ENCODE assay signal across 24 cellular contexts in the genomic region with DNA sequence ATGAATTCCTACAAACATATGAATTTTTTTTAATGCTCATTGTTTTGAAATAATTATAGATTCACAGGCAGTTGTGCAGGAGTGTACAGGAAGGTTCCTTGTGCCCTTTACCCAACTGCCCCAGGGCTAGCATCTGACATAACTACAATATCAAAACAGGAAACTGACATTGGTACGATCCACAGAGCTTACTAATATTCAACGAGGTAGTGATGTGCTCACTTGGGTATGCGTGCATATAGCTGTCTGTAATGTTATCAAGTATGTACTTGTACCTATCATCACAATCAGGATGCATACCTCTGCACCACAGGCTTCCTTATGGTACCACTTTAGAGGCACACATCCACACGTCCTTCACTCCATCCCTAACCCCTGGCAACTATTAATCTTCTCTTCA.
DNase-seq lines count a peak whose midpoint lies in the region; ATAC-seq, FAIRE-seq and TF ChIP-seq lines count a peak whose summit lies in the region.
"Had no signal": no experiment of that assay in that cellular context is flagged by ENCODE, and none has a peak within 500 bp of the region (broad histone marks: within the 10 kb centered on the region; RNA-seq: fewer than 3 reads in every experiment).

No MANE protein-coding gene starts in this region.

- H3K9me3 ChIP-seq in RWPE2 (ENCODE audit: severe bottlenecking): no peaks in the 10 kb centered on the region
- peaks cover 0 to 3% of the 10 kb centered on the region in 2 donors for H3K9me3 ChIP-seq in ovary

- intact Hi-C loops in ovary (cut with DNase I): no loop called here

- WGBS in ovary, 3 donors: 60 to 68% (median 62%) methylated on average over 4 of the region's 4 CpGs

- no peak overlapping the region for H3K4me3 ChIP-seq in RWPE2 (ENCODE audit: severe bottlenecking)
- no peak overlapping the region for H3K4me3 ChIP-seq in ovary
- H3K4me3 ChIP-seq: HAP-1, Peyer's patch, SK-N-MC had no signal

- H3K36me3 ChIP-seq in RWPE2 (ENCODE audit: low read depth) (no peaks in the 10 kb centered on the region), ovary (no peaks in the 10 kb centered on the region)
- H3K36me3 ChIP-seq: HAP-1, Peyer's patch had no signal

- FAIRE-seq in HTR-8/SVneo (lab: Jason Lieb, UNC): no peak
- FAIRE-seq: A204.1 had no signal

- TF ChIP-seq CTCF in RWPE2 (IDR thresholded peaks at IDR 0.05; ENCODE audit: poor library complexity, severe bottlenecking) (no peak), ovary (IDR thresholded peaks at IDR 0.05) (no peak), mesothelial cell of epicardium (IDR thresholded peaks at IDR 0.05; ENCODE audit: unreplicated experiment) (no peak)

- DNase-seq in EL (peak; percentile 77), HTR-8/SVneo (ENCODE audit: insufficient read length, low spot score) (peak; percentile 13), RWPE2 (ENCODE audit: low spot score) (no peak), iris pigment epithelial cell (ENCODE audit: low read depth) (peak; percentile 21), ovary (no peak), mesothelial cell of epicardium (ENCODE audit: low spot score in 2 of 2, unreplicated experiment in 2 of 2) (no peak), Kasumi-1 (lab: John Stamatoyannopoulos, UW) (no peak)
- no peak for DNase-seq in stimulated activated effector memory CD8-positive, alpha-beta T cell treated with anti-CD3 and anti-CD28 coated beads, Interleukin-12 subunit alpha, Interleukin-12 subunit beta, amount 100 ng/mL, for 72 hours (ENCODE audit: low spot score in 2 of 2)
- DNase-seq: Calu3; CD8-positive, alpha-beta memory T cell; NCI-H1417 treated with DMSO at 0.1 percent for 48 hours; NCI-H187 treated with DMSO at 0.1 percent for 48 hours; NCI-H2107; NCI-H510A treated with DMSO at 0.1 percent for 48 hours; NCI-H748 treated with DMSO at 0.1 percent for 48 hours; Peyer's patch; SHP77 treated with DMSO at 0.1 percent for 48 hours; SW 1271 had no signal

- no peaks in the 10 kb centered on the region for H3K4me1 Mint-ChIP-seq in mesothelial cell of epicardium
- no peaks in the 10 kb centered on the region for H3K4me1 Mint-ChIP-seq in stimulated activated effector memory CD8-positive, alpha-beta T cell treated with anti-CD3 and anti-CD28 coated beads, Interleukin-12 subunit alpha, Interleukin-12 subunit beta, amount 100 ng/mL, for 72 hours
- H3K4me1 Mint-ChIP-seq: CD8-positive, alpha-beta memory T cell had no signal

- H3K27me3 Mint-ChIP-seq in mesothelial cell of epicardium (ENCODE audit: low read depth): peaks cover 29% of the 10 kb centered on the region

- H3K4me3 Mint-ChIP-seq in mesothelial cell of epicardium: no peak overlapping the region
- H3K4me3 Mint-ChIP-seq in stimulated activated effector memory CD8-positive, alpha-beta T cell treated with anti-CD3 and anti-CD28 coated beads, Interleukin-12 subunit alpha, Interleukin-12 subunit beta, amount 100 ng/mL, for 72 hours: no peak overlapping the region
- H3K4me3 Mint-ChIP-seq: CD8-positive, alpha-beta memory T cell had no signal

- H3K9me3 Mint-ChIP-seq in mesothelial cell of epicardium: peaks cover 11% of the 10 kb centered on the region
- no peaks in the 10 kb centered on the region for H3K9me3 Mint-ChIP-seq in stimulated activated effector memory CD8-positive, alpha-beta T cell treated with anti-CD3 and anti-CD28 coated beads, Interleukin-12 subunit alpha, Interleukin-12 subunit beta, amount 100 ng/mL, for 72 hours

- H3K27me3 ChIP-seq in RWPE2 (ENCODE audit: insufficient read depth, poor library complexity, severe bottlenecking) (no peaks in the 10 kb centered on the region), ovary (no peaks in the 10 kb centered on the region)
- H3K27me3 ChIP-seq: Peyer's patch had no signal

- H3K27ac Mint-ChIP-seq in mesothelial cell of epicardium: no peak overlapping the region
- H3K27ac Mint-ChIP-seq in stimulated activated effector memory CD8-positive, alpha-beta T cell treated with anti-CD3 and anti-CD28 coated beads, Interleukin-12 subunit alpha, Interleukin-12 subunit beta, amount 100 ng/mL, for 72 hours: no peak overlapping the region

- H3K4me1 ChIP-seq in RWPE2 (ENCODE audit: insufficient read depth, poor library complexity, severe bottlenecking) (peaks cover 7% of the 10 kb centered on the region), ovary (ENCODE audit: insufficient read depth) (no peaks in the 10 kb centered on the region)
- H3K4me1 ChIP-seq: HAP-1, Peyer's patch had no signal

- TF ChIP-seq POLR2A in ovary (IDR thresholded peaks at IDR 0.05): no peak

- H3K36me3 Mint-ChIP-seq in mesothelial cell of epicardium: no peaks in the 10 kb centered on the region
- no peaks in the 10 kb centered on the region for H3K36me3 Mint-ChIP-seq in stimulated activated effector memory CD8-positive, alpha-beta T cell treated with anti-CD3 and anti-CD28 coated beads, Interleukin-12 subunit alpha, Interleukin-12 subunit beta, amount 100 ng/mL, for 72 hours
- H3K36me3 Mint-ChIP-seq: CD8-positive, alpha-beta memory T cell had no signal

- no peak for TF ChIP-seq EP300 in ovary (IDR thresholded peaks at IDR 0.05)

- peak overlapping the region; percentile 54 for H3K27ac ChIP-seq in RWPE2 (ENCODE audit: poor library complexity, severe bottlenecking)
- H3K27ac ChIP-seq in ovary: no peak overlapping the region
- H3K27ac ChIP-seq: C4-2B, HL-60, KMS-11, Peyer's patch, SK-N-MC had no signal

- peak; percentile 100 for ATAC-seq in RWPE2 (ENCODE audit: low read depth)
- ATAC-seq in stimulated activated effector memory CD8-positive, alpha-beta T cell treated with anti-CD3 and anti-CD28 coated beads, Interleukin-12 subunit alpha, Interleukin-12 subunit beta, amount 100 ng/mL, for 72 hours: no peak

Comparison
In these comparisons a context has a peak if more than half of its experiments do, and no peak if none do; other contexts are left out.
1. DNase-seq: peak in EL (single experiment), HTR-8/SVneo (single experiment) and iris pigment epithelial cell (single experiment); none in RWPE2 (single experiment), ovary (0 of 5), mesothelial cell of epicardium (0 of 2), Kasumi-1 (0 of 2) and stimulated activated effector memory CD8-positive, alpha-beta T cell treated with anti-CD3 and anti-CD28 coated beads, Interleukin-12 subunit alpha, Interleukin-12 subunit beta, amount 100 ng/mL, for 72 hours (0 of 2).